In the genomic region with DNA sequence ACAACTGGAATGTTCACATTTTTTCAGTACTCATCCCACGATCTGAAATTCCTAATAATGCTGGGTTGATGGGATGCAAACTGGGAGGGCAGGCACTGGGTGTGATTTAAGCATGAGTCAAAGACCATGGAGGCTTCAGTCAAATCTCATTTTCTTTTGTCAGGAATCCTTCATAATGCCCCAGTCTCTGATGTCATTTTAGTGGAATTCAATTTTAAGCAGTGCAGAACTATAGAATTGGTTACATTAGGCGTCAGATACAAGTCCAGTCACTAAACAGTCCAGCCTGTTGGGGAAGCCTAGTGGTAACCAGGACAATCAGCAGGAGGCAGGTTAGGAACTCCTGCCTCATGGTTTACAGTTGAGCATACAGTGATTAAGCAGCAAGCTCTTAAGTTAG, we compare ENCODE assay signal across 1 cellular context.
TF ChIP-seq lines count a peak whose summit lies in the region.

No MANE protein-coding gene starts in this region.

TF ChIP-seq in HCT116, 20 proteins besides CTCF, POLR2A, EP300 and RAD21 (continued from another document):
- TF ChIP-seq YY1 (IDR thresholded peaks at IDR 0.05; ENCODE audit: extremely low read depth, insufficient replicate concordance, low read depth, low read length) (no peak), ZFX (IDR thresholded peaks at IDR 0.05) (no peak), SP1 (IDR thresholded peaks at IDR 0.05; ENCODE audit: low read depth) (no peak), TCF7L2 (IDR thresholded peaks at IDR 0.05; ENCODE audit: borderline replicate concordance, extremely low read depth, insufficient read depth, insufficient read length) (no peak), REST (IDR thresholded peaks at IDR 0.05; ENCODE audit: low read depth) (no peak), MAX (IDR thresholded peaks at IDR 0.05) (no peak), SRF (IDR thresholded peaks at IDR 0.05; ENCODE audit: low read depth) (no peak), CBX3 (IDR thresholded peaks at IDR 0.05; ENCODE audit: low read depth) (no peak), EGR1 (IDR thresholded peaks at IDR 0.05; ENCODE audit: low read depth) (no peak), FOSL1 (IDR thresholded peaks at IDR 0.05; ENCODE audit: low read depth) (no peak)
- TF ChIP-seq, protein P1, sequence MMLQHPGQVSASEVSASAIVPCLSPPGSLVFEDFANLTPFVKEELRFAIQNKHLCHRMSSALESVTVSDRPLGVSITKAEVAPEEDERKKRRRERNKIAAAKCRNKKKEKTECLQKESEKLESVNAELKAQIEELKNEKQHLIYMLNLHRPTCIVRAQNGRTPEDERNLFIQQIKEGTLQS (IDR thresholded peaks at IDR 0.05): no peak
